24 cellular contexts compared by ENCODE assay signal in genomic region chr11:1083621-1084551, GRCh38. TPM values are rescaled to one million over a fixed set of nuclear protein-coding genes. Genes with fewer than 3 reads are reported as not detected.
A peak's percentile ranks its signal among the peaks of the same experiment; 100 is the strongest.
DNase-seq lines count a peak whose midpoint lies in the region; ATAC-seq lines count a peak whose summit lies in the region.
"Had no signal": no experiment of that assay in that cellular context is flagged by ENCODE, and none has a peak within 500 bp of the region (broad histone marks: within the 10 kb centered on the region; RNA-seq: fewer than 3 reads in every experiment).

No MANE protein-coding gene starts in this region.

- no peak overlapping the region for H4K91ac ChIP-seq in mesenchymal stem cell (ENCODE audit: low read length)

- H3K14ac ChIP-seq in mesenchymal stem cell (ENCODE audit: low read length in 2 of 2) = no peak overlapping the region

- peaks cover 4 to 16% of the 10 kb centered on the region in 2 experiments for H3K27me3 ChIP-seq in mesenchymal stem cell (ENCODE audit: control insufficient read depth in 1 of 2, insufficient read depth in 1 of 2, low read length in 2 of 2)
- H3K27me3 ChIP-seq: foreskin keratinocyte, upper lobe of left lung had no signal

- DNase-seq in Right ventricle myocardium superior (peak; percentile 30), Right ventricle myocardium inferior (ENCODE audit: missing footprints) (no peak), T47D (ENCODE audit: low read depth in 1 of 2, low spot score in 1 of 2) (peak; percentile 43 to 78), mesenchymal stem cell (no peak), ureter (ENCODE audit: low spot score) (peak; percentile 79), SW 1271 (lab: John Stamatoyannopoulos, UW) (no peak), CD1c-positive myeloid dendritic cell (ENCODE audit: extremely low spot score) (no peak)
- DNase-seq: activated CD4-positive, alpha-beta T cell treated with anti-CD3 and anti-CD28 coated beads for 36 hours; CD4-positive, CD25-positive, alpha-beta regulatory T cell; effector CD8-positive, alpha-beta T cell; erythroblast; foreskin keratinocyte; hippocampal formation; NCI-H1694 treated with DMSO at 0.1 percent for 48 hours; NCI-H748 treated with DMSO at 0.1 percent for 48 hours; nucleus accumbens; OCI-M1; SHP77 had no signal

- H2BK15ac ChIP-seq in mesenchymal stem cell (ENCODE audit: low read depth, poor library complexity, severe bottlenecking) = no peak overlapping the region

- no peak overlapping the region for H2BK12ac ChIP-seq in mesenchymal stem cell (ENCODE audit: low read length in 2 of 2)

- peaks cover 1% of the 10 kb centered on the region for H3K4me1 ChIP-seq in mesenchymal stem cell (ENCODE audit: control insufficient read depth, insufficient read depth, low read depth, low read length)
- H3K4me1 ChIP-seq: foreskin keratinocyte, upper lobe of left lung had no signal

- in situ Hi-C loops in T47D (cut with HindIII; ENCODE audit: low pct_unique_long_range_greater_than_20kb, low sequenced_read_pairs) = no loop called here

- no peaks in the 10 kb centered on the region for H3K9me3 ChIP-seq in mesenchymal stem cell (ENCODE audit: control insufficient read depth, low read length)
- H3K9me3 ChIP-seq: upper lobe of left lung had no signal

- H3K4me3 ChIP-seq in mesenchymal stem cell (ENCODE audit: insufficient read depth in 1 of 2, low read depth in 1 of 2, low read length in 2 of 2) = no peak overlapping the region
- H3K4me3 ChIP-seq: K562, lung, upper lobe of left lung had no signal

- H2BK5ac ChIP-seq in mesenchymal stem cell (ENCODE audit: low read depth, low read length, poor library complexity, severe bottlenecking) = no peak overlapping the region

- no peaks in the 10 kb centered on the region for H3K79me1 ChIP-seq in mesenchymal stem cell (replicated peaks; ENCODE audit: low read length, poor library complexity, severe bottlenecking)

- H3K36me3 ChIP-seq in mesenchymal stem cell (ENCODE audit: control insufficient read depth in 1 of 2, insufficient read depth in 2 of 2, low read depth in 1 of 2, low read length in 2 of 2) = no peaks in the 10 kb centered on the region
- H3K36me3 ChIP-seq: upper lobe of left lung had no signal

- 87% methylated on average over 34 of the region's 34 CpGs for WGBS in mesenchymal stem cell

- intact Hi-C loops in Right ventricle myocardium superior (cut with DNase I) = no loop called here
- intact Hi-C loops in Right ventricle myocardium inferior (cut with DNase I) = no loop called here

- peak overlapping the region; percentile 4 for H2AFZ ChIP-seq in mesenchymal stem cell (ENCODE audit: low read depth, low read length)

- ATAC-seq in Right ventricle myocardium superior (ENCODE audit: poor library complexity) (no peak), Right ventricle myocardium inferior (no peak)
- ATAC-seq: activated CD4-positive, alpha-beta T cell treated with anti-CD3 and anti-CD28 coated beads for 36 hours; foreskin keratinocyte had no signal

- H3K4ac ChIP-seq in mesenchymal stem cell (ENCODE audit: low read depth in 1 of 2, low read length in 2 of 2) = no peak overlapping the region

- no peak overlapping the region for H2BK120ac ChIP-seq in mesenchymal stem cell (ENCODE audit: low read depth, low read length)

- H3K27ac ChIP-seq in mesenchymal stem cell (ENCODE audit: low read length, poor library complexity, severe bottlenecking) = no peak overlapping the region
- H3K27ac ChIP-seq: foreskin keratinocyte, upper lobe of left lung had no signal

- H2AK5ac ChIP-seq in mesenchymal stem cell (ENCODE audit: low read length, severe bottlenecking) = no peak overlapping the region

- no peak overlapping the region for H3K9ac ChIP-seq in mesenchymal stem cell (ENCODE audit: low read length)

- no peak overlapping the region for H4K8ac ChIP-seq in mesenchymal stem cell (ENCODE audit: low read length)

- H3K4me2 ChIP-seq in mesenchymal stem cell (ENCODE audit: low read length, poor library complexity, severe bottlenecking) = no peak overlapping the region

- H3K18ac ChIP-seq in mesenchymal stem cell (ENCODE audit: low read depth in 1 of 2, low read length in 2 of 2) = no peak overlapping the region

- H3K23ac ChIP-seq in mesenchymal stem cell (ENCODE audit: low read length in 2 of 2) = no peak overlapping the region

RNA-seq across cellular contexts. Expression of gene MUC2, which starts 9.2 kb away (rescaled TPM):
- not detected for total RNA-seq in Right ventricle myocardium superior
- not detected for total RNA-seq in Right ventricle myocardium inferior
- not detected for polyA plus RNA-seq in mesenchymal stem cell (2013, experiment 1 of 2)
- not detected for polyA plus RNA-seq in mesenchymal stem cell (2013, experiment 2 of 2)
- 0.39 TPM for total RNA-seq in ureter
- total RNA-seq: activated CD4-positive, alpha-beta T cell treated with anti-CD3 and anti-CD28 coated beads for 36 hours; CD4-positive, CD25-positive, alpha-beta regulatory T cell; foreskin keratinocyte; H4 had no signal
- polyA plus RNA-seq: AG04450; CD4-positive, CD25-positive, alpha-beta regulatory T cell; foreskin keratinocyte had no signal

RNA-seq across cellular contexts. Expression of gene MUC6, which starts 47.4 kb away (rescaled TPM):
- total RNA-seq in Right ventricle myocardium superior (not detected), Right ventricle myocardium inferior (not detected), ureter (not detected)
- polyA plus RNA-seq in mesenchymal stem cell (2013, experiment 1 of 2) = not detected
- not detected for polyA plus RNA-seq in mesenchymal stem cell (2013, experiment 2 of 2)
- total RNA-seq: activated CD4-positive, alpha-beta T cell treated with anti-CD3 and anti-CD28 coated beads for 36 hours; CD4-positive, CD25-positive, alpha-beta regulatory T cell; foreskin keratinocyte; H4; K562; subcutaneous adipose tissue had no signal
- polyA plus RNA-seq: AG04450, foreskin keratinocyte, K562 had no signal

Comparison
In these comparisons a context has a peak if more than half of its experiments do, and no peak if none do; other contexts are left out.
1. DNase-seq: peak in Right ventricle myocardium superior (single experiment), T47D (2 of 2) and ureter (single experiment); none in Right ventricle myocardium inferior (single experiment), mesenchymal stem cell (single experiment), SW 1271 (0 of 2) and CD1c-positive myeloid dendritic cell (single experiment).